ENCODE assay signal across 1 cellular context in genomic region chr2:159615936-159616733, GRCh38.
A peak's percentile ranks its signal among the peaks of the same experiment; 100 is the strongest.
TF ChIP-seq lines count a peak whose summit lies in the region.

A gene with protein sequence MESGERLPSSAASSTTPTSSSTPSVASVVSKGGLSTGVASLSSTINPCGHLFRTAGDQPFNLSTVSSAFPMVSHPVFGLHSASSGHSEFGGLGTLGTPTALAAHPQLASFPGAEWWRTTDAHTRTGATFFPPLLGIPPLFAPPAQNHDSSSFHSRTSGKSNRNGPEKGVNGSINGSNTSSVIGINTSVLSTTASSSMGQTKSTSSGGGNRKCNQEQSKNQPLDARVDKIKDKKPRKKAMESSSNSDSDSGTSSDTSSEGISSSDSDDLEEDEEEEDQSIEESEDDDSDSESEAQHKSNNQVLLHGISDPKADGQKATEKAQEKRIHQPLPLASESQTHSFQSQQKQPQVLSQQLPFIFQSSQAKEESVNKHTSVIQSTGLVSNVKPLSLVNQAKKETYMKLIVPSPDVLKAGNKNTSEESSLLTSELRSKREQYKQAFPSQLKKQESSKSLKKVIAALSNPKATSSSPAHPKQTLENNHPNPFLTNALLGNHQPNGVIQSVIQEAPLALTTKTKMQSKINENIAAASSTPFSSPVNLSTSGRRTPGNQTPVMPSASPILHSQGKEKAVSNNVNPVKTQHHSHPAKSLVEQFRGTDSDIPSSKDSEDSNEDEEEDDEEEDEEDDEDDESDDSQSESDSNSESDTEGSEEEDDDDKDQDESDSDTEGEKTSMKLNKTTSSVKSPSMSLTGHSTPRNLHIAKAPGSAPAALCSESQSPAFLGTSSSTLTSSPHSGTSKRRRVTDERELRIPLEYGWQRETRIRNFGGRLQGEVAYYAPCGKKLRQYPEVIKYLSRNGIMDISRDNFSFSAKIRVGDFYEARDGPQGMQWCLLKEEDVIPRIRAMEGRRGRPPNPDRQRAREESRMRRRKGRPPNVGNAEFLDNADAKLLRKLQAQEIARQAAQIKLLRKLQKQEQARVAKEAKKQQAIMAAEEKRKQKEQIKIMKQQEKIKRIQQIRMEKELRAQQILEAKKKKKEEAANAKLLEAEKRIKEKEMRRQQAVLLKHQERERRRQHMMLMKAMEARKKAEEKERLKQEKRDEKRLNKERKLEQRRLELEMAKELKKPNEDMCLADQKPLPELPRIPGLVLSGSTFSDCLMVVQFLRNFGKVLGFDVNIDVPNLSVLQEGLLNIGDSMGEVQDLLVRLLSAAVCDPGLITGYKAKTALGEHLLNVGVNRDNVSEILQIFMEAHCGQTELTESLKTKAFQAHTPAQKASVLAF (N-terminal part only) (minus strand): TSS chr2:159616548. CDS start chr2:159478719, 137,829 bp downstream.

TF ChIP-seq in GM12878, 131 proteins besides CTCF, POLR2A, EP300 and RAD21 (continued from another document):
- TF ChIP-seq JUNB (IDR thresholded peaks at IDR 0.05) = 0 out of 2 replicates have a peak, but pooled peaks have one; percentile 19
- no peak for TF ChIP-seq BHLHE40 (IDR thresholded peaks at IDR 0.05; ENCODE audit: borderline replicate concordance in 1 of 2, low read depth in 2 of 2, low read length in 1 of 2)
- TF ChIP-seq ASH2L (IDR thresholded peaks at IDR 0.05; ENCODE audit: borderline replicate concordance, low read depth) = 0 out of 2 replicates have a peak, but pooled peaks have one; percentile 43
- no peak for TF ChIP-seq IRF4 (IDR thresholded peaks at IDR 0.05; ENCODE audit: low read depth, low read length)
- no peak for TF ChIP-seq CUX1 (IDR thresholded peaks at IDR 0.05; ENCODE audit: insufficient replicate concordance, low read depth, low read length)
- TF ChIP-seq POU2F2 (IDR thresholded peaks at IDR 0.05; ENCODE audit: borderline replicate concordance, low read depth, low read length) = 0 out of 3 replicates have a peak, but pooled peaks have one; percentile 4
- TF ChIP-seq HDAC6 (IDR thresholded peaks at IDR 0.05; ENCODE audit: unreplicated experiment) = no peak
- peak; percentile 2; the same call in 1 of the 2 replicates for TF ChIP-seq YY1 (IDR thresholded peaks at IDR 0.05; ENCODE audit: low read depth, low read length)
- peak; percentile 58; the same call in 1 of the 2 replicates for TF ChIP-seq CREM (IDR thresholded peaks at IDR 0.05; ENCODE audit: low read depth)
- TF ChIP-seq, protein P1, sequence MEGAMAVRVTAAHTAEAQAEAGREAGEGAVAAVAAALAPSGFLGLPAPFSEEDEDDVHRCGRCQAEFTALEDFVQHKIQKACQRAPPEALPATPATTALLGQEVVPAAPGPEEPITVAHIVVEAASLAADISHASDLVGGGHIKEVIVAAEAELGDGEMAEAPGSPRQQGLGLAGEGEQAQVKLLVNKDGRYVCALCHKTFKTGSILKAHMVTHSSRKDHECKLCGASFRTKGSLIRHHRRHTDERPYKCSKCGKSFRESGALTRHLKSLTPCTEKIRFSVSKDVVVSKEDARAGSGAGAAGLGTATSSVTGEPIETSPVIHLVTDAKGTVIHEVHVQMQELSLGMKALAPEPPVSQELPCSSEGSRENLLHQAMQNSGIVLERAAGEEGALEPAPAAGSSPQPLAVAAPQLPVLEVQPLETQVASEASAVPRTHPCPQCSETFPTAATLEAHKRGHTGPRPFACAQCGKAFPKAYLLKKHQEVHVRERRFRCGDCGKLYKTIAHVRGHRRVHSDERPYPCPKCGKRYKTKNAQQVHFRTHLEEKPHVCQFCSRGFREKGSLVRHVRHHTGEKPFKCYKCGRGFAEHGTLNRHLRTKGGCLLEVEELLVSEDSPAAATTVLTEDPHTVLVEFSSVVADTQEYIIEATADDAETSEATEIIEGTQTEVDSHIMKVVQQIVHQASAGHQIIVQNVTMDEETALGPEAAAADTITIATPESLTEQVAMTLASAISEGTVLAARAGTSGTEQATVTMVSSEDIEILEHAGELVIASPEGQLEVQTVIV (IDR thresholded peaks at IDR 0.05; ENCODE audit: borderline replicate concordance, partially characterized antibody) = no peak
- peak; percentile 18; the same call in 1 of the 2 replicates for TF ChIP-seq EED (IDR thresholded peaks at IDR 0.05; ENCODE audit: low read depth)
- TF ChIP-seq MTA2 (IDR thresholded peaks at IDR 0.05; ENCODE audit: low read depth) = no peak
- TF ChIP-seq, protein P2, sequence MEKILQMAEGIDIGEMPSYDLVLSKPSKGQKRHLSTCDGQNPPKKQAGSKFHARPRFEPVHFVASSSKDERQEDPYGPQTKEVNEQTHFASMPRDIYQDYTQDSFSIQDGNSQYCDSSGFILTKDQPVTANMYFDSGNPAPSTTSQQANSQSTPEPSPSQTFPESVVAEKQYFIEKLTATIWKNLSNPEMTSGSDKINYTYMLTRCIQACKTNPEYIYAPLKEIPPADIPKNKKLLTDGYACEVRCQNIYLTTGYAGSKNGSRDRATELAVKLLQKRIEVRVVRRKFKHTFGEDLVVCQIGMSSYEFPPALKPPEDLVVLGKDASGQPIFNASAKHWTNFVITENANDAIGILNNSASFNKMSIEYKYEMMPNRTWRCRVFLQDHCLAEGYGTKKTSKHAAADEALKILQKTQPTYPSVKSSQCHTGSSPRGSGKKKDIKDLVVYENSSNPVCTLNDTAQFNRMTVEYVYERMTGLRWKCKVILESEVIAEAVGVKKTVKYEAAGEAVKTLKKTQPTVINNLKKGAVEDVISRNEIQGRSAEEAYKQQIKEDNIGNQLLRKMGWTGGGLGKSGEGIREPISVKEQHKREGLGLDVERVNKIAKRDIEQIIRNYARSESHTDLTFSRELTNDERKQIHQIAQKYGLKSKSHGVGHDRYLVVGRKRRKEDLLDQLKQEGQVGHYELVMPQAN (conservative IDR thresholded peaks at IDR 0.05) = no peak
- TF ChIP-seq CBX5 (IDR thresholded peaks at IDR 0.05; ENCODE audit: low read depth) = 0 out of 2 replicates have a peak, but pooled peaks have one; percentile 7
- no peak for TF ChIP-seq MYB (IDR thresholded peaks at IDR 0.05; ENCODE audit: borderline replicate concordance, low read depth, low read length)
- no peak for TF ChIP-seq NR2C2 (IDR thresholded peaks at IDR 0.05; ENCODE audit: borderline replicate concordance, control insufficient read depth, insufficient read length, low read depth)
- TF ChIP-seq TCF7 (IDR thresholded peaks at IDR 0.05; ENCODE audit: borderline replicate concordance) = peak; percentile 89
- peak; percentile 30; the same call in 1 of the 2 replicates for TF ChIP-seq RUNX3 (IDR thresholded peaks at IDR 0.05; ENCODE audit: low read length)
- 0 out of 2 replicates have a peak, but pooled peaks have one; percentile 57 for TF ChIP-seq MTA3 (IDR thresholded peaks at IDR 0.05; ENCODE audit: borderline replicate concordance, low read length)
- TF ChIP-seq NBN (IDR thresholded peaks at IDR 0.05) = no peak
- TF ChIP-seq, protein P3, sequence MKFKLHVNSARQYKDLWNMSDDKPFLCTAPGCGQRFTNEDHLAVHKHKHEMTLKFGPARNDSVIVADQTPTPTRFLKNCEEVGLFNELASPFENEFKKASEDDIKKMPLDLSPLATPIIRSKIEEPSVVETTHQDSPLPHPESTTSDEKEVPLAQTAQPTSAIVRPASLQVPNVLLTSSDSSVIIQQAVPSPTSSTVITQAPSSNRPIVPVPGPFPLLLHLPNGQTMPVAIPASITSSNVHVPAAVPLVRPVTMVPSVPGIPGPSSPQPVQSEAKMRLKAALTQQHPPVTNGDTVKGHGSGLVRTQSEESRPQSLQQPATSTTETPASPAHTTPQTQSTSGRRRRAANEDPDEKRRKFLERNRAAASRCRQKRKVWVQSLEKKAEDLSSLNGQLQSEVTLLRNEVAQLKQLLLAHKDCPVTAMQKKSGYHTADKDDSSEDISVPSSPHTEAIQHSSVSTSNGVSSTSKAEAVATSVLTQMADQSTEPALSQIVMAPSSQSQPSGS (IDR thresholded peaks at IDR 0.05; ENCODE audit: low read length) = peak; percentile 82
- peak; percentile 71; the same call in 1 of the 2 replicates for TF ChIP-seq CREB1 (IDR thresholded peaks at IDR 0.05; ENCODE audit: low read depth)
- peak; percentile 87 for TF ChIP-seq ATF7 (IDR thresholded peaks at IDR 0.05; ENCODE audit: low read depth)
- TF ChIP-seq, protein P4, sequence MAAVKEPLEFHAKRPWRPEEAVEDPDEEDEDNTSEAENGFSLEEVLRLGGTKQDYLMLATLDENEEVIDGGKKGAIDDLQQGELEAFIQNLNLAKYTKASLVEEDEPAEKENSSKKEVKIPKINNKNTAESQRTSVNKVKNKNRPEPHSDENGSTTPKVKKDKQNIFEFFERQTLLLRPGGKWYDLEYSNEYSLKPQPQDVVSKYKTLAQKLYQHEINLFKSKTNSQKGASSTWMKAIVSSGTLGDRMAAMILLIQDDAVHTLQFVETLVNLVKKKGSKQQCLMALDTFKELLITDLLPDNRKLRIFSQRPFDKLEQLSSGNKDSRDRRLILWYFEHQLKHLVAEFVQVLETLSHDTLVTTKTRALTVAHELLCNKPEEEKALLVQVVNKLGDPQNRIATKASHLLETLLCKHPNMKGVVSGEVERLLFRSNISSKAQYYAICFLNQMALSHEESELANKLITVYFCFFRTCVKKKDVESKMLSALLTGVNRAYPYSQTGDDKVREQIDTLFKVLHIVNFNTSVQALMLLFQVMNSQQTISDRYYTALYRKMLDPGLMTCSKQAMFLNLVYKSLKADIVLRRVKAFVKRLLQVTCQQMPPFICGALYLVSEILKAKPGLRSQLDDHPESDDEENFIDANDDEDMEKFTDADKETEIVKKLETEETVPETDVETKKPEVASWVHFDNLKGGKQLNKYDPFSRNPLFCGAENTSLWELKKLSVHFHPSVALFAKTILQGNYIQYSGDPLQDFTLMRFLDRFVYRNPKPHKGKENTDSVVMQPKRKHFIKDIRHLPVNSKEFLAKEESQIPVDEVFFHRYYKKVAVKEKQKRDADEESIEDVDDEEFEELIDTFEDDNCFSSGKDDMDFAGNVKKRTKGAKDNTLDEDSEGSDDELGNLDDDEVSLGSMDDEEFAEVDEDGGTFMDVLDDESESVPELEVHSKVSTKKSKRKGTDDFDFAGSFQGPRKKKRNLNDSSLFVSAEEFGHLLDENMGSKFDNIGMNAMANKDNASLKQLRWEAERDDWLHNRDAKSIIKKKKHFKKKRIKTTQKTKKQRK (IDR thresholded peaks at IDR 0.05; ENCODE audit: low read depth, low read length) = no peak
